Comparison of ENCODE assay signal across 19 cellular contexts in the genomic region with DNA sequence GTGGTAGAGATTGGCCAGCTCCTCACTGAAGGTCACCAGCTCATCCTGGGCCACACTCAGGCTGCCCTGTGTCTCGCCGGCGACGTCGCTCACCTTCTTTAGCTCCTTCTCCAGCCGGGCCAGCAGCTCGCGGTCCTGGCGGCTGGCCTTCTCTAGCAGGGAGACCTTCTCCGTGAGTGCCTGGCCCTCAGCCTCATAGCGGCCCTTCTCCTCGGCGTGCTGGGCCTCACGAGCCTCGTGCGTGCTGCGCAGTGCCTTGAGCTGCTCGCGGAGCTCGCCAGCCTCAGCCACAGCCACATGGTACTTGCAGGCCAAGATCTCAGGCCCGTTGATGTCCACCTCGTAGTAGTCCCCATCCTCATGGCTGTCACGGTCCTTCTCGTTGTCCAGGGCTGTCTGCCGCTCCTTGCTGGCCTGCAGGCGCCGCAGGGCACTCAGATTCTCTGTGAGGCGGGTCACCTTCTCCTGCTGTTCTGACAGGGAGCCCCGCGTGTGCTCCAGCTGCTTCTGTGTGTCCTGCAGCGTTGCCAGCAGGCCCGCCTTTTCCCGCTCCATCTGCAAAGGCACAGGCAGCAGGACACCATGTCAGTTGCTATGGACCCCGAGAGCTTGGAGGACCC.
"Had no signal": no experiment of that assay in that cellular context is flagged by ENCODE, and none has a peak within 500 bp of the region (broad histone marks: within the 10 kb centered on the region; RNA-seq: fewer than 3 reads in every experiment).

No MANE protein-coding gene starts in this region.

- H3K4me3 ChIP-seq: body of pancreas, colonic mucosa had no signal

- H3K4me3 Mint-ChIP-seq: activated CD8-positive, alpha-beta memory T cell treated with anti-CD3 and anti-CD28 coated beads, Interleukin-2, amount 10 ng/mL, durations not matched to agents 7 days and 5 days; activated naive CD4-positive, alpha-beta T cell treated with anti-CD3 and anti-CD28 coated beads for 36 hours; endodermal cell; nephron progenitor cell; stimulated activated naive CD8-positive, alpha-beta T cell treated with anti-CD3 and anti-CD28 coated beads, Interleukin-15, amount 100 ng/mL, for 72 hours; T-helper 1 cell treated with Interleukin-12 subunit alpha and Interleukin-12 subunit beta and Interleukin-4 antibody, amounts not matched to agents 30 μg/mL and 1 μg/mL, for 36 hours had no signal

- H3K4me1 ChIP-seq: body of pancreas had no signal

- H3K9me3 ChIP-seq: body of pancreas, colonic mucosa had no signal

- H3K27me3 ChIP-seq: body of pancreas, colonic mucosa had no signal

- H3K4me1 Mint-ChIP-seq: endodermal cell had no signal

- ATAC-seq: activated CD8-positive, alpha-beta memory T cell treated with anti-CD3 and anti-CD28 coated beads, Interleukin-2, amount 10 ng/mL, durations not matched to agents 7 days and 5 days; body of pancreas; left colon had no signal

- H3K27ac ChIP-seq: body of pancreas, colonic mucosa, VCaP had no signal

- H3K27me3 Mint-ChIP-seq: activated CD8-positive, alpha-beta memory T cell treated with anti-CD3 and anti-CD28 coated beads, Interleukin-2, amount 10 ng/mL, durations not matched to agents 7 days and 5 days; stimulated activated naive CD8-positive, alpha-beta T cell treated with anti-CD3 and anti-CD28 coated beads, Interleukin-15, amount 100 ng/mL, for 72 hours had no signal

- H3K9me3 Mint-ChIP-seq: activated naive CD4-positive, alpha-beta T cell treated with anti-CD3 and anti-CD28 coated beads for 36 hours; endodermal cell; nephron progenitor cell; stimulated activated naive CD8-positive, alpha-beta T cell treated with anti-CD3 and anti-CD28 coated beads, Interleukin-15, amount 100 ng/mL, for 72 hours; T-helper 1 cell treated with Interleukin-12 subunit alpha and Interleukin-12 subunit beta and Interleukin-4 antibody, amounts not matched to agents 30 μg/mL and 1 μg/mL, for 36 hours had no signal

- H3K27ac Mint-ChIP-seq: activated CD8-positive, alpha-beta memory T cell treated with anti-CD3 and anti-CD28 coated beads, Interleukin-2, amount 10 ng/mL, durations not matched to agents 7 days and 5 days; activated naive CD4-positive, alpha-beta T cell treated with anti-CD3 and anti-CD28 coated beads for 36 hours; endodermal cell; nephron progenitor cell; stimulated activated naive CD8-positive, alpha-beta T cell treated with anti-CD3 and anti-CD28 coated beads, Interleukin-15, amount 100 ng/mL, for 72 hours; T-helper 1 cell treated with Interleukin-12 subunit alpha and Interleukin-12 subunit beta and Interleukin-4 antibody, amounts not matched to agents 30 μg/mL and 1 μg/mL, for 36 hours had no signal

- DNase-seq: activated CD4-positive, alpha-beta T cell treated with anti-CD3 and anti-CD28 coated beads, Interleukin-2, amount 50 U/mL, for 4 hours; activated CD4-positive, CD25-positive, alpha-beta regulatory T cell treated with anti-CD3 and anti-CD28 coated beads, Interleukin-2, amount 50 U/mL, for 72 hours; activated naive CD4-positive, alpha-beta T cell treated with anti-CD3 and anti-CD28 coated beads for 36 hours; central memory CD4-positive, alpha-beta T cell; colonic mucosa; foreskin melanocyte; glutamatergic neuron; hippocampal formation; islet precursor cell; nephron progenitor cell; occipital lobe; stimulated activated naive CD8-positive, alpha-beta T cell treated with anti-CD3 and anti-CD28 coated beads, Interleukin-15, amount 100 ng/mL, for 72 hours; trophoblast cell had no signal
